ENCODE assay signal across 11 cellular contexts in the genomic region with DNA sequence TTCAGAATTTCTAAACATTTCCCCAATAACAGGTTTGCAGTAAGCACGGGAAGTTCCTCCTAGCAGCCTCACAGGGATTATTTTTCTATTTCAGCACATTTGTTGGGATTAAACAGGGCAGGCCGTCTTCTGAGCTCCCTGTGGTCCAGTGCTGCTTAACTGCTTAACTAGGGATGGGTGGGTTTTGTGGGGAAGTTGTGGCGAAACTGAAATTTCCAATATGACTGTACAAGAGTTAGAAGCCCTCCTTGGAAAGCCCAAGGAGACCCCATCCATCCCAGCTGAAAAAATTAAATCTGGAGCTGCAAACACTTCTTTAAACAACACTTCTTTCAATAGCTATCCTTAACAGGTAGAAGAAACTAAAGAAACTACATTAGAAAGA. TPM values are rescaled to one million over a fixed set of nuclear protein-coding genes. Genes with fewer than 3 reads are reported as not detected.
DNase-seq lines count a peak whose midpoint lies in the region; ATAC-seq, FAIRE-seq and TF ChIP-seq lines count a peak whose summit lies in the region.
"Had no signal": no experiment of that assay in that cellular context is flagged by ENCODE, and none has a peak within 500 bp of the region (broad histone marks: within the 10 kb centered on the region; RNA-seq: fewer than 3 reads in every experiment).

No MANE protein-coding gene starts in this region.

- peak overlapping the region; percentile 17 for H3K27ac ChIP-seq in DOHH2 (ENCODE audit: low read depth, low read length)
- peak overlapping the region; percentile 72 for H3K27ac ChIP-seq in colonic mucosa
- H3K27ac ChIP-seq in gastrocnemius medialis = peak overlapping the region; percentile 50 to 71 (median 57)
- no peak overlapping the region for H3K27ac ChIP-seq in kidney (ENCODE audit: low read depth in 2 of 2, low read length in 2 of 2)

- in situ Hi-C loops in gastrocnemius medialis (cut with MboI; ENCODE audit: low sequenced_read_pairs in 4 of 4) = no loop called here

- H3K27me3 ChIP-seq in DOHH2 (ENCODE audit: control insufficient read depth, low read length) (no peaks in the 10 kb centered on the region), colonic mucosa (no peaks in the 10 kb centered on the region), gastrocnemius medialis (no peaks in the 10 kb centered on the region)

- peak overlapping the region in 1 of 2 donors; percentile 59 for H3K9ac ChIP-seq in colonic mucosa (ENCODE audit: low read depth in 2 of 2, low read length in 2 of 2)
- no peak overlapping the region for H3K9ac ChIP-seq in kidney (ENCODE audit: low read length in 2 of 2)

- H3K4me1 ChIP-seq in DOHH2 (ENCODE audit: control insufficient read depth, low read length) = peaks cover 72% of the 10 kb centered on the region
- H3K4me1 ChIP-seq in colonic mucosa = peaks cover 4% of the 10 kb centered on the region
- H3K4me1 ChIP-seq in gastrocnemius medialis = peaks cover 32 to 59% of the 10 kb centered on the region in 2 donors
- peaks cover 11 to 14% of the 10 kb centered on the region in 2 donors for H3K4me1 ChIP-seq in kidney (ENCODE audit: control insufficient read depth in 1 of 2, insufficient read depth in 1 of 2, low read depth in 1 of 2, low read length in 2 of 2)
- H3K4me1 ChIP-seq: HAP-1 had no signal

- H3F3A ChIP-seq in DOHH2 (ENCODE audit: control insufficient read depth, insufficient read depth) = 0 out of 2 replicates have a peak, but pooled peaks cover 3% of the 10 kb centered on the region

- H4K20me1 ChIP-seq in DOHH2 (ENCODE audit: control insufficient read depth, insufficient read depth, low read depth, low read length) = no peaks in the 10 kb centered on the region

- TF ChIP-seq CTCF in DOHH2 (IDR thresholded peaks at IDR 0.05; ENCODE audit: low read depth, low read length, poor library complexity, severe bottlenecking) (no peak), colonic mucosa (IDR thresholded peaks at IDR 0.05) (no peak), gastrocnemius medialis (IDR thresholded peaks at IDR 0.05 in 4 of 5, conservative IDR thresholded peaks at IDR 0.05 in 1 of 5) (no peak), kidney (IDR thresholded peaks at IDR 0.05; ENCODE audit: borderline replicate concordance, extremely low read depth, insufficient read depth) (no peak)

- ATAC-seq in gastrocnemius medialis (no peak), HG03378 (IDR thresholded peaks at IDR 0.05; ENCODE audit: unreplicated experiment) (no peak)

- peak overlapping the region; percentile 45 for H3K4me3 ChIP-seq in DOHH2 (ENCODE audit: low read length)
- no peak overlapping the region for H3K4me3 ChIP-seq in colonic mucosa
- H3K4me3 ChIP-seq in gastrocnemius medialis = no peak overlapping the region
- no peak overlapping the region for H3K4me3 ChIP-seq in kidney (ENCODE audit: low read length in 2 of 2)
- H3K4me3 ChIP-seq: HAP-1 had no signal

- no peak for TF ChIP-seq POLR2A in gastrocnemius medialis (IDR thresholded peaks at IDR 0.05)

- H3K9me3 ChIP-seq in DOHH2 (ENCODE audit: control insufficient read depth, insufficient read depth, low read length) = no peaks in the 10 kb centered on the region
- H3K9me3 ChIP-seq in colonic mucosa = no peaks in the 10 kb centered on the region
- no peaks in the 10 kb centered on the region for H3K9me3 ChIP-seq in gastrocnemius medialis
- no peaks in the 10 kb centered on the region for H3K9me3 ChIP-seq in kidney (ENCODE audit: control insufficient read depth in 1 of 2, low read length in 2 of 2)
- H3K9me3 ChIP-seq: HAP-1 had no signal

- DNase-seq in MV-4-11 (lab: John Stamatoyannopoulos, UW) = peak; percentile 91
- no peak for DNase-seq in colonic mucosa
- DNase-seq in gastrocnemius medialis = no peak
- no peak for DNase-seq in DMS53 (lab: John Stamatoyannopoulos, UW)
- DNase-seq in kidney = no peak
- DNase-seq in dedifferentiated amniotic fluid mesenchymal stem cell (ENCODE audit: extremely low spot score) = no peak
- DNase-seq: DMS79, NCI-H2171 treated with DMSO at 0.1 percent for 48 hours had no signal

- no peaks in the 10 kb centered on the region for H3K9me2 ChIP-seq in DOHH2 (replicated peaks; ENCODE audit: control insufficient read depth, low read length)

- intact Hi-C loops in colonic mucosa (cut with DNase I) (no loop called here), gastrocnemius medialis (cut with DNase I; ENCODE audit: low total_unique reads) (no loop called here), kidney (cut with DNase I) (no loop called here)

- H3K36me3 ChIP-seq in DOHH2 (ENCODE audit: control insufficient read depth, low read length) (peaks cover 4% of the 10 kb centered on the region; the same call in 1 of the 2 replicates), colonic mucosa (no peaks in the 10 kb centered on the region), gastrocnemius medialis (no peaks in the 10 kb centered on the region), kidney (ENCODE audit: control insufficient read depth in 1 of 2, insufficient read depth in 2 of 2, low read length in 2 of 2) (no peaks in the 10 kb centered on the region)
- H3K36me3 ChIP-seq: HAP-1 had no signal

- peaks cover 6% of the 10 kb centered on the region; the same call in 1 of the 2 replicates for H3K79me2 ChIP-seq in DOHH2 (ENCODE audit: control insufficient read depth, low read length)

- H3K4me2 ChIP-seq in DOHH2 (ENCODE audit: low read length) = peak overlapping the region; percentile 64

- no peak for FAIRE-seq in kidney (lab: Jason Lieb, UNC)

RNA-seq across cellular contexts. Expression of a gene that starts 22.2 kb away (rescaled TPM):
- total RNA-seq in colonic mucosa (1 to 10 TPM; 6.3 to 7.9 TPM), gastrocnemius medialis (1 to 10 TPM; 2.6 to 4.9 (median 3.3) TPM), kidney (12.9 TPM)
- polyA plus RNA-seq in kidney (ENCODE audit: insufficient read depth, low read depth, low replicate concordance) = 11.1 TPM

RNA-seq across cellular contexts. Expression of a gene that starts 33.9 kb away (rescaled TPM):
- 10 to 100 TPM; 43.0 to 73.5 TPM for total RNA-seq in colonic mucosa
- total RNA-seq in gastrocnemius medialis = 10 to 100 TPM; 62.7 to 99.0 (median 84.5) TPM
- total RNA-seq in kidney = 56.6 TPM
- polyA plus RNA-seq in kidney (ENCODE audit: insufficient read depth, low read depth, low replicate concordance) = 83.7 TPM

RNA-seq across cellular contexts. Expression of a gene that starts 46.8 kb away (rescaled TPM):
- 10 to 100 TPM; 39.4 to 42.5 TPM for total RNA-seq in colonic mucosa
- 10 to 100 TPM; 32.6 to 49.8 (median 45.2) TPM for total RNA-seq in gastrocnemius medialis
- total RNA-seq in kidney = 76.9 TPM
- 18.4 TPM for polyA plus RNA-seq in kidney (ENCODE audit: insufficient read depth, low read depth, low replicate concordance)

Comparison
In these comparisons a context has a peak if more than half of its experiments do, and no peak if none do; other contexts are left out.
1. H3K27ac ChIP-seq: peak in DOHH2 (single experiment), colonic mucosa (single experiment) and gastrocnemius medialis (4 of 4); none in kidney (0 of 2).